In the genomic region with DNA sequence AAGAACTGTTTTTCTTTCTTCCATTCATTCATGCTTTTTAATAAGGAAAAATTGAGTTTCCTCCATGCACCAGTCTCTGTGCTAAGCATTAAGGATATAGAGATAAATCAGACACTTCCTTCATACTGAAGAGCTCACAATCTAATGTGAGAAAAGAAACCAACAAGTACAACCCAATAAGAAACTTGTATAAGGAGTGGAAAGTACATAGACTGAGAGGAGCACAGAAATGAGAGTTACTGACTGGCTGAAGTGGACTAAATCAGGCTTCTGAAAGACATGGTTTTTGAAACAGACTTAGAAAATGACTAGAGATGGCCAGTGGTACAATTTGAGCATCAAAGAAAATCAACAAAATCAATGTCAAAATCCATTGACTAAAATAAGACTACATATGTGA, we compare ENCODE assay signal across 9 cellular contexts.
"Had no signal": no experiment of that assay in that cellular context is flagged by ENCODE, and none has a peak within 500 bp of the region (broad histone marks: within the 10 kb centered on the region; RNA-seq: fewer than 3 reads in every experiment).

No MANE protein-coding gene starts in this region.

- H2AFZ ChIP-seq: GM23338 had no signal

- H3K4me3 ChIP-seq: GM23338 had no signal

- DNase-seq: H9, HCEC 1CT, Karpas-422, KBM-7 had no signal

- ATAC-seq: GM23338, HepG2 had no signal

- H3K9ac ChIP-seq: KMS-11 had no signal

- H3K4me2 ChIP-seq: GM23338, KMS-11 had no signal

- FAIRE-seq: H1, HepG2 had no signal

- H3K27ac ChIP-seq: HL-60, KMS-11 had no signal
